Comparison of ENCODE assay signal across 7 cellular contexts in the genomic region with DNA sequence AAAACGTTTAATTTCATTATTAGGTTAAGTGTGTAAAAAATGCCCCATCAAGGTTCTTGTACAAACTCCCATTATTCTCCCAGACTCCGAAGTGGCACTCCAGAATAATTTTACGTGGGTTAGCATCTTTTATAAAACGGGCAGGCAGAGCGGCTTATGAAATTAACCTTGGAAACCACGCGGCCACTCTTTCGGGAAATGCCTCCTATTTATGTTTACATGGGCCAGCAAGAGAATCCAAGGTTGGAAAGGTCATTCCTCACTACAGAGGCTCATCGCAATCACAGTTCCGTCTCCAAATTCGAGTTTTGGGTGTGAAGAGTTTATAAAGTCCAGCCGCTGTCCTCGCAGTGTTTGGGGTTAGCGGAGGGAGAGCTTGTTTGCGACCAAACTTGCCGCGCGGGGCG. TPM values are rescaled to one million over a fixed set of nuclear protein-coding genes. Genes with fewer than 3 reads are reported as not detected.
A peak's percentile ranks its signal among the peaks of the same experiment; 100 is the strongest.
DNase-seq lines count a peak whose midpoint lies in the region; ATAC-seq, FAIRE-seq and TF ChIP-seq lines count a peak whose summit lies in the region.

No MANE protein-coding gene starts in this region.

- no peaks in the 10 kb centered on the region for H3K27me3 ChIP-seq in GM23248 (replicated peaks; ENCODE audit: insufficient read depth)
- H3K27me3 ChIP-seq in small intestine (ENCODE audit: control insufficient read depth in 2 of 2, insufficient read depth in 2 of 2, low read length in 2 of 2) = no peaks in the 10 kb centered on the region

- no peak for TF ChIP-seq CTCF in fibroblast of villous mesenchyme (IDR thresholded peaks at IDR 0.05; ENCODE audit: insufficient read depth, low read depth, low read length)

- H3K4me1 ChIP-seq in GM23248 (ENCODE audit: insufficient read depth) (peaks cover 4% of the 10 kb centered on the region; the same call in 1 of the 2 replicates), small intestine (ENCODE audit: control insufficient read depth in 2 of 2, insufficient read depth in 1 of 2, low read depth in 1 of 2, low read length in 1 of 2) (peaks cover 0 to 3% of the 10 kb centered on the region in 2 donors)

- FAIRE-seq in small intestine (lab: Jason Lieb, UNC) = no peak

- H3K79me2 ChIP-seq in GM23248 (ENCODE audit: insufficient read depth) = no peaks in the 10 kb centered on the region

- peak overlapping the region; percentile 89 for H3K9ac ChIP-seq in GM23248
- peak overlapping the region; percentile 68 for H3K9ac ChIP-seq in SK-N-MC (ENCODE audit: insufficient read length)

- H3K9me3 ChIP-seq in GM23248 (ENCODE audit: low read depth) (no peaks in the 10 kb centered on the region), SK-N-MC (ENCODE audit: low read depth, low read length) (no peaks in the 10 kb centered on the region), small intestine (ENCODE audit: control insufficient read depth, low read depth) (no peaks in the 10 kb centered on the region)

- H3K4me3 ChIP-seq in GM23248 (peak overlapping the region; percentile 75), SK-N-MC (peak overlapping the region; percentile 76), fibroblast of villous mesenchyme (ENCODE audit: low read depth, low read length) (peak overlapping the region; percentile 59), small intestine (ENCODE audit: low read depth in 1 of 2, low read length in 2 of 2) (peak overlapping the region in 1 of 2 donors; percentile 63)

- in situ Hi-C loops in GM23248 (cut with MboI) = no loop called here

- ATAC-seq in GM21529 (IDR thresholded peaks at IDR 0.05; ENCODE audit: unreplicated experiment) = no peak

- H3K36me3 ChIP-seq in GM23248 (ENCODE audit: low read depth) = no peaks in the 10 kb centered on the region
- H3K36me3 ChIP-seq in SK-N-MC (ENCODE audit: insufficient read depth, low read length) = no peaks in the 10 kb centered on the region
- H3K36me3 ChIP-seq in small intestine (ENCODE audit: control insufficient read depth in 2 of 2, insufficient read depth in 2 of 2, low read length in 2 of 2) = no peaks in the 10 kb centered on the region

- H4K20me1 ChIP-seq in GM23248 (ENCODE audit: insufficient read depth) = no peaks in the 10 kb centered on the region

- WGBS in GM23248 (ENCODE audit: low coverage in 1 of 2, low lambda C conversion rate in 2 of 2, missing lambda C conversion rate in 2 of 2), 2 experiments = 16 to 19% methylated on average over 19 of the region's 19 CpGs
- WGBS in small intestine, 3 donors = 2 to 6% (median 3%) methylated on average over 19 of the region's 19 CpGs

- no peaks in the 10 kb centered on the region for H3K9me2 ChIP-seq in GM23248 (ENCODE audit: insufficient read depth)

- DNase-seq in GM23248 (no peak), SK-N-MC (ENCODE audit: low read depth, low spot score) (no peak), fibroblast of villous mesenchyme (ENCODE audit: low read depth) (peak; percentile 81), small intestine (peak; percentile 50), NCI-H146 treated with DMSO at 0.1 percent for 48 hours (lab: John Stamatoyannopoulos, UW; ENCODE audit: unreplicated experiment) (no peak)
- no peak for DNase-seq in activated CD4-positive, alpha-beta T cell treated with anti-CD3 and anti-CD28 coated beads for 4 hours

- H3F3A ChIP-seq in GM23248 (ENCODE audit: insufficient read depth) = peaks cover 11% of the 10 kb centered on the region

- H3K27ac ChIP-seq in GM23248 (peak overlapping the region; percentile 79), SK-N-MC (peak overlapping the region; percentile 78), small intestine (ENCODE audit: low read depth in 1 of 2, low read length in 1 of 2) (peak overlapping the region; percentile 85 to 89)

- H3K4me2 ChIP-seq in GM23248 (ENCODE audit: unreplicated experiment) = peak overlapping the region; percentile 78

- peak overlapping the region; percentile 86 for H2AFZ ChIP-seq in GM23248

RNA-seq across cellular contexts. Expression of gene IMPA2, which starts 1.2 kb away (rescaled TPM):
- total RNA-seq in GM23248 (2014; rRNA removed; shearing (Covaris generic)) = 11.1 and 13.0 TPM in 2 replicates
- polyA plus RNA-seq in GM23248 (2016; fragmentation: Nextera tagmentation; extraction: Ambion mirVana) (8.0 and 8.1 TPM in 2 replicates), small intestine (10 to 100 TPM; 22.6 to 58.3 (median 26.7) TPM)
- 17.4 and 41.5 TPM in 2 replicates for total RNA-seq in fibroblast of villous mesenchyme

Comparison
In these comparisons a context has a peak if more than half of its experiments do, and no peak if none do; other contexts are left out.
1. DNase-seq: peak in fibroblast of villous mesenchyme (single experiment) and small intestine (single experiment); none in GM23248 (single experiment), SK-N-MC (single experiment), NCI-H146 treated with DMSO at 0.1 percent for 48 hours (single experiment) and activated CD4-positive, alpha-beta T cell treated with anti-CD3 and anti-CD28 coated beads for 4 hours (0 of 2).
2. Peak in every context shown above with its lines, with median percentiles within 50 percentile points of each other: H3K27ac ChIP-seq.